In genomic region chr16:8963010-8963824, GRCh38 we compare ENCODE assay signal across 8 cellular contexts. TPM values are rescaled to one million over a fixed set of nuclear protein-coding genes. Genes with fewer than 3 reads are reported as not detected.
DNase-seq lines count a peak whose midpoint lies in the region; ATAC-seq and TF ChIP-seq lines count a peak whose summit lies in the region.

No MANE protein-coding gene starts in this region.

- peaks cover 33% of the 10 kb centered on the region for H3K4me1 ChIP-seq in cardiac muscle cell (ENCODE audit: low read depth)
- peaks cover 23% of the 10 kb centered on the region for H3K4me1 ChIP-seq in mammary epithelial cell (ENCODE audit: insufficient read depth, low read length)
- peaks cover 33% of the 10 kb centered on the region for H3K4me1 ChIP-seq in mesodermal cell (ENCODE audit: control insufficient read depth, insufficient read depth, low read length, poor library complexity, severe bottlenecking)

- dilution Hi-C loops in mammary epithelial cell (cut with HindIII; ENCODE audit: low sequenced_read_pairs), result no loop called here

- H3K27me3 ChIP-seq in cardiac muscle cell (no peaks in the 10 kb centered on the region), mammary epithelial cell (ENCODE audit: insufficient read depth, low read length) (no peaks in the 10 kb centered on the region)

- H3K36me3 ChIP-seq in cardiac muscle cell, result no peaks in the 10 kb centered on the region
- H3K36me3 ChIP-seq in mammary epithelial cell (ENCODE audit: insufficient read depth, low read length), result no peaks in the 10 kb centered on the region
- H3K36me3 ChIP-seq in mesodermal cell (ENCODE audit: control insufficient read depth, insufficient read depth, low read length), result no peaks in the 10 kb centered on the region

- peak overlapping the region; percentile 68 for H3K27ac ChIP-seq in cardiac muscle cell
- peak overlapping the region; percentile 24 for H3K27ac ChIP-seq in mammary epithelial cell (ENCODE audit: insufficient read depth, low read depth, low read length)
- H3K27ac ChIP-seq in mesodermal cell (ENCODE audit: low read depth, low read length, severe bottlenecking), result no peak overlapping the region

- DNase-seq in cardiac muscle cell (ENCODE audit: low read depth in 1 of 2, low spot score in 1 of 2), result peak in 1 of 2 donors; percentile 44
- no peak for DNase-seq in left ventricle myocardium superior
- DNase-seq in LNCaP clone FGC (ENCODE audit: low read depth), result no peak
- DNase-seq in mammary epithelial cell, result no peak
- no peak for DNase-seq in stimulated activated naive CD4-positive, alpha-beta T cell treated with Interleukin-2 at 50 U/mL for 16 hours (lab: John Stamatoyannopoulos, UW)
- no peak for DNase-seq in epidermal melanocyte (ENCODE audit: insufficient read length, low spot score)

- in situ Hi-C loops in mammary epithelial cell (cut with MboI; ENCODE audit: low sequenced_read_pairs in 2 of 2), result no loop called here

- peak overlapping the region; percentile 96 for H3K4me2 ChIP-seq in mammary epithelial cell (ENCODE audit: insufficient read depth, low read depth, low read length)

- H3K9me3 ChIP-seq in cardiac muscle cell (ENCODE audit: low read depth), result no peaks in the 10 kb centered on the region
- no peaks in the 10 kb centered on the region for H3K9me3 ChIP-seq in mammary epithelial cell (replicated peaks; ENCODE audit: insufficient read depth, low read length)
- H3K9me3 ChIP-seq in mesodermal cell (ENCODE audit: control insufficient read depth, low read length), result no peaks in the 10 kb centered on the region

- H3K79me2 ChIP-seq in mammary epithelial cell (ENCODE audit: insufficient read depth, low read length), result peaks cover 49% of the 10 kb centered on the region

- peak overlapping the region; percentile 60 for H3K9ac ChIP-seq in mammary epithelial cell (ENCODE audit: insufficient read depth, low read length)

- CTCF ChIA-PET in mammary epithelial cell (lab: Charles Lee; ENCODE audit: low non-redundant PET), result no interaction called here

- intact Hi-C loops in left ventricle myocardium superior (cut with micrococcal nuclease) (no loop called here), mammary epithelial cell (cut with micrococcal nuclease) (loop anchor here (2.0 to 10.0 kb wide), 2 partner anchors 26 to 132 kb away; partner anchors contain the start of gene HAPSTR1)

- TF ChIP-seq CTCF in cardiac muscle cell (IDR thresholded peaks at IDR 0.05; ENCODE audit: low read depth, low read length), result no peak
- no peak for TF ChIP-seq CTCF in LNCaP clone FGC (IDR thresholded peaks at IDR 0.05; ENCODE audit: control insufficient read depth, extremely low read depth, insufficient read depth)
- no peak for TF ChIP-seq CTCF in mammary epithelial cell (conservative IDR thresholded peaks at IDR 0.05 in 1 of 2, IDR thresholded peaks at IDR 0.05 in 1 of 2; ENCODE audit: extremely low read depth in 1 of 2, insufficient read depth in 1 of 2, low read depth in 1 of 2, low read length in 2 of 2)

- H3K4me3 ChIP-seq in cardiac muscle cell, result peak overlapping the region; percentile 91
- H3K4me3 ChIP-seq in LNCaP clone FGC (ENCODE audit: low read depth, low read length), result peak overlapping the region; percentile 71
- peak overlapping the region; percentile 69 to 80 (median 69) for H3K4me3 ChIP-seq in mammary epithelial cell (replicated peaks in 1 of 3; ENCODE audit: insufficient read depth in 1 of 3, low read depth in 2 of 3, low read length in 3 of 3)
- H3K4me3 ChIP-seq in mesodermal cell (ENCODE audit: extremely low read depth, insufficient read depth, low read length, poor library complexity, severe bottlenecking), result peak overlapping the region; percentile 60

- H2AFZ ChIP-seq in mammary epithelial cell (ENCODE audit: low read depth, low read length), result no peak overlapping the region

- ATAC-seq in left ventricle myocardium superior (no peak), GM21528 (IDR thresholded peaks at IDR 0.05; ENCODE audit: low FRiP score, unreplicated experiment) (no peak)

- peaks cover 26% of the 10 kb centered on the region for H4K20me1 ChIP-seq in mammary epithelial cell (ENCODE audit: insufficient read depth, low read length)

- BruUV-seq in mammary epithelial cell (replicated peaks; lab: Mats Ljungman, UMichigan), result no TSS peak

- 0% methylated on average over 4 of the region's 147 CpGs for WGBS in mammary epithelial cell (ENCODE audit: low coverage, missing lambda C conversion rate)
- WGBS in mesodermal cell (ENCODE audit: insufficient coverage in 2 of 2), 2 experiments, result 0 to 1% methylated on average over 83 to 94 of the region's 147 CpGs

RNA-seq across cellular contexts. Expression of gene USP7, which starts 0.5 kb away (rescaled TPM):
- total RNA-seq in cardiac muscle cell (41.4 and 77.0 TPM in 2 replicates), left ventricle myocardium superior (68.0 TPM), mammary epithelial cell (100 to 1,000 TPM in 1 of 2 donors, 10 to 100 TPM in 1; 52.7 to 113 TPM)
- polyA plus RNA-seq in cardiac muscle cell (45.1 and 69.8 TPM in 2 replicates), mammary epithelial cell (14.8 TPM)
- polyA minus RNA-seq in mammary epithelial cell, result 431 TPM
- polyA plus RNA-seq in mesodermal cell (2013, experiment 1 of 2), result 84.9 TPM
- 73.0 TPM for polyA plus RNA-seq in mesodermal cell (2013, experiment 2 of 2)
